In the genomic region with DNA sequence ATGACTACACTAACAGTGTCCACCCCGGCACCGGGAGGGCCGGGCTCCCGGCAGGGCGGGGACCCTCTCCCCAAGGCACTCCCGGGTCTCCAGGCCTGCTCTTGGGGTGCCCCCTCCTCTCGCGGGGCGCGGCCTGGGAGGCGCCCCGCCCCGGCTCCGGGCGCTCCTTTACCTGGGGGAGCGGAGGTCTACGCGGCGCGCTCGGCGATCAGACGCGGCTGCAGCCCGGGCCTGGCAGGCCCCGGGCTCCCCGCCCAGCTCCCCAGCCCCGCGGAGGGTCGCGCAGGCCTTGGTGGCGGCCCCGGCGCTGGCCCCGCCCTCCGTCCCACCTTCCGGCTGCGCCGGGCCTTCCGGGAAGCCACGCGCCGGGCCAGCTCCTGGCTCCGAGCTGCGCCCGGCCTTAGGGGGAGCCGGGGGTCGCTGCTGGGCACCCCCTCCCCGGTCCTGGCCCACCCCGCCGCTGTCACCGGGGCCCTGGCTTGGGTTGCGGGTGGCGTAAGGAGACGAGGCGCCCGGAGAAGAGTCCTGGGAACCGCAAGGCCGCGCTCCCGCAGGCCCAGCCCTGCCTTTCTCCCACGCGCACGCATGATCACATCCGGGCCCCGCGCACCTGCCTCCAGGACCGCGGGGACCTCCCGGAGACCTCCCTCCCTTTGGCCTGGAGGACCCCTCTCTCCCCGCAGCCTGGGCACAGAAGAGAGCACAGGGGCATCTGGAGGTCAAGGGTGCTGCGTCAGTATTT, we compare ENCODE assay signal across 1 cellular context.
TF ChIP-seq lines count a peak whose summit lies in the region.

A gene (minus strand): TSS at position 309 of the 742 bp plus-strand sequence. CDS start 6,848 bp downstream, outside the sequence.

TF ChIP-seq in HepG2, 621 proteins besides CTCF, POLR2A, EP300 and RAD21 (continued from another document and continues in another):
- no peak for TF ChIP-seq AGO1 (IDR thresholded peaks at IDR 0.05; ENCODE audit: low read depth, low read length, poor library complexity, severe bottlenecking)
- TF ChIP-seq, protein P1, sequence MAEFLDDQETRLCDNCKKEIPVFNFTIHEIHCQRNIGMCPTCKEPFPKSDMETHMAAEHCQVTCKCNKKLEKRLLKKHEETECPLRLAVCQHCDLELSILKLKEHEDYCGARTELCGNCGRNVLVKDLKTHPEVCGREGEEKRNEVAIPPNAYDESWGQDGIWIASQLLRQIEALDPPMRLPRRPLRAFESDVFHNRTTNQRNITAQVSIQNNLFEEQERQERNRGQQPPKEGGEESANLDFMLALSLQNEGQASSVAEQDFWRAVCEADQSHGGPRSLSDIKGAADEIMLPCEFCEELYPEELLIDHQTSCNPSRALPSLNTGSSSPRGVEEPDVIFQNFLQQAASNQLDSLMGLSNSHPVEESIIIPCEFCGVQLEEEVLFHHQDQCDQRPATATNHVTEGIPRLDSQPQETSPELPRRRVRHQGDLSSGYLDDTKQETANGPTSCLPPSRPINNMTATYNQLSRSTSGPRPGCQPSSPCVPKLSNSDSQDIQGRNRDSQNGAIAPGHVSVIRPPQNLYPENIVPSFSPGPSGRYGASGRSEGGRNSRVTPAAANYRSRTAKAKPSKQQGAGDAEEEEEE (CRISPR knock-in tag; IDR thresholded peaks at IDR 0.05; ENCODE audit: borderline replicate concordance): no peak
- TF ChIP-seq SRSF1 (optimal IDR thresholded peaks at IDR 0.05; ENCODE audit: low read depth, low read length): no peak
- TF ChIP-seq, protein P2, sequence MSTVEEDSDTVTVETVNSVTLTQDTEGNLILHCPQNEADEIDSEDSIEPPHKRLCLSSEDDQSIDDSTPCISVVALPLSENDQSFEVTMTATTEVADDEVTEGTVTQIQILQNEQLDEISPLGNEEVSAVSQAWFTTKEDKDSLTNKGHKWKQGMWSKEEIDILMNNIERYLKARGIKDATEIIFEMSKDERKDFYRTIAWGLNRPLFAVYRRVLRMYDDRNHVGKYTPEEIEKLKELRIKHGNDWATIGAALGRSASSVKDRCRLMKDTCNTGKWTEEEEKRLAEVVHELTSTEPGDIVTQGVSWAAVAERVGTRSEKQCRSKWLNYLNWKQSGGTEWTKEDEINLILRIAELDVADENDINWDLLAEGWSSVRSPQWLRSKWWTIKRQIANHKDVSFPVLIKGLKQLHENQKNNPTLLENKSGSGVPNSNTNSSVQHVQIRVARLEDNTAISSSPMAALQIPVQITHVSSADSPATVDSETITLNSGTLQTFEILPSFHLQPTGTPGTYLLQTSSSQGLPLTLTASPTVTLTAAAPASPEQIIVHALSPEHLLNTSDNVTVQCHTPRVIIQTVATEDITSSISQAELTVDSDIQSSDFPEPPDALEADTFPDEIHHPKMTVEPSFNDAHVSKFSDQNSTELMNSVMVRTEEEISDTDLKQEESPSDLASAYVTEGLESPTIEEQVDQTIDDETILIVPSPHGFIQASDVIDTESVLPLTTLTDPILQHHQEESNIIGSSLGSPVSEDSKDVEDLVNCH (CRISPR knock-in tag; IDR thresholded peaks at IDR 0.05): no peak
- no peak for TF ChIP-seq TCF7L2 (IDR thresholded peaks at IDR 0.05; ENCODE audit: low read depth, low read length)
- TF ChIP-seq ZNF547 (CRISPR knock-in tag; IDR thresholded peaks at IDR 0.05): peak; percentile 83; the same call in 1 of the 2 replicates
- TF ChIP-seq PHF20 (CRISPR knock-in tag; IDR thresholded peaks at IDR 0.05): peak; percentile 65
- no peak for TF ChIP-seq KLF6 (CRISPR knock-in tag; IDR thresholded peaks at IDR 0.05)
- TF ChIP-seq EEA1 (CRISPR knock-in tag; IDR thresholded peaks at IDR 0.05; ENCODE audit: borderline replicate concordance): no peak
- peak; percentile 87 for TF ChIP-seq GABPB1 (CRISPR knock-in tag; IDR thresholded peaks at IDR 0.05)
- TF ChIP-seq ZNF746 (CRISPR knock-in tag; IDR thresholded peaks at IDR 0.05): 0 out of 2 replicates have a peak, but pooled peaks have one; percentile 62
- TF ChIP-seq ISX (CRISPR knock-in tag; conservative IDR thresholded peaks at IDR 0.05): no peak
- TF ChIP-seq ZNF205 (CRISPR knock-in tag; IDR thresholded peaks at IDR 0.05): no peak
- TF ChIP-seq THAP11 (CRISPR knock-in tag; IDR thresholded peaks at IDR 0.05): peak; percentile 57; the same call in 1 of the 2 replicates
- TF ChIP-seq, protein P3, sequence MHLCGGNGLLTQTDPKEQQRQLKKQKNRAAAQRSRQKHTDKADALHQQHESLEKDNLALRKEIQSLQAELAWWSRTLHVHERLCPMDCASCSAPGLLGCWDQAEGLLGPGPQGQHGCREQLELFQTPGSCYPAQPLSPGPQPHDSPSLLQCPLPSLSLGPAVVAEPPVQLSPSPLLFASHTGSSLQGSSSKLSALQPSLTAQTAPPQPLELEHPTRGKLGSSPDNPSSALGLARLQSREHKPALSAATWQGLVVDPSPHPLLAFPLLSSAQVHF (CRISPR knock-in tag; IDR thresholded peaks at IDR 0.05): 0 out of 2 replicates have a peak, but pooled peaks have one; percentile 17
- TF ChIP-seq, protein P4, sequence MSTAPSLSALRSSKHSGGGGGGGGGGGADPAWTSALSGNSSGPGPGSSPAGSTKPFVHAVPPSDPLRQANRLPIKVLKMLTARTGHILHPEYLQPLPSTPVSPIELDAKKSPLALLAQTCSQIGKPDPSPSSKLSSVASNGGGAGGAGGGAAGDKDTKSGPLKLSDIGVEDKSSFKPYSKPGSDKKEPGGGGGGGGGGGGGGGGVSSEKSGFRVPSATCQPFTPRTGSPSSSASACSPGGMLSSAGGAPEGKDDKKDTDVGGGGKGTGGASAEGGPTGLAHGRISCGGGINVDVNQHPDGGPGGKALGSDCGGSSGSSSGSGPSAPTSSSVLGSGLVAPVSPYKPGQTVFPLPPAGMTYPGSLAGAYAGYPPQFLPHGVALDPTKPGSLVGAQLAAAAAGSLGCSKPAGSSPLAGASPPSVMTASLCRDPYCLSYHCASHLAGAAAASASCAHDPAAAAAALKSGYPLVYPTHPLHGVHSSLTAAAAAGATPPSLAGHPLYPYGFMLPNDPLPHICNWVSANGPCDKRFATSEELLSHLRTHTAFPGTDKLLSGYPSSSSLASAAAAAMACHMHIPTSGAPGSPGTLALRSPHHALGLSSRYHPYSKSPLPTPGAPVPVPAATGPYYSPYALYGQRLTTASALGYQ (CRISPR knock-in tag; IDR thresholded peaks at IDR 0.05): no peak
- no peak for TF ChIP-seq SIN3B (IDR thresholded peaks at IDR 0.05; ENCODE audit: low read length)
- TF ChIP-seq ZMYM4 (CRISPR knock-in tag; IDR thresholded peaks at IDR 0.05): no peak; the same call in 1 of the 2 replicates
- no peak for TF ChIP-seq ZNF138 (CRISPR knock-in tag; IDR thresholded peaks at IDR 0.05; ENCODE audit: low read depth)
- no peak for TF ChIP-seq ZNF10 (CRISPR knock-in tag; IDR thresholded peaks at IDR 0.05; ENCODE audit: borderline replicate concordance, low read depth)
- no peak for TF ChIP-seq CC2D1A (CRISPR knock-in tag; IDR thresholded peaks at IDR 0.05)
- no peak for TF ChIP-seq ARNT2 (CRISPR knock-in tag; IDR thresholded peaks at IDR 0.05; ENCODE audit: low read depth)
- no peak for TF ChIP-seq ZNF605 (CRISPR knock-in tag; IDR thresholded peaks at IDR 0.05)
- no peak for TF ChIP-seq ZEB1 (IDR thresholded peaks at IDR 0.05; ENCODE audit: insufficient replicate concordance, low read depth)
- TF ChIP-seq TCF12 (IDR thresholded peaks at IDR 0.05): no peak
- no peak for TF ChIP-seq TCF12 (CRISPR knock-in tag; IDR thresholded peaks at IDR 0.05)
- TF ChIP-seq ZNF569 (CRISPR knock-in tag; IDR thresholded peaks at IDR 0.05; ENCODE audit: borderline replicate concordance): no peak
- TF ChIP-seq LCORL (IDR thresholded peaks at IDR 0.05): 0 out of 2 replicates have a peak, but pooled peaks have one; percentile 20
- 0 out of 2 replicates have a peak, but pooled peaks have one; percentile 19 for TF ChIP-seq LCORL (CRISPR knock-in tag; IDR thresholded peaks at IDR 0.05)
- no peak for TF ChIP-seq ZNF567 (CRISPR knock-in tag; IDR thresholded peaks at IDR 0.05; ENCODE audit: borderline replicate concordance)
- TF ChIP-seq ZNF451 (CRISPR knock-in tag; IDR thresholded peaks at IDR 0.05): peak; percentile 32; the same call in 1 of the 2 replicates
- TF ChIP-seq BRCA1 (CRISPR knock-in tag; IDR thresholded peaks at IDR 0.05): no peak
- TF ChIP-seq MEIS2 (CRISPR knock-in tag; IDR thresholded peaks at IDR 0.05): no peak; the same call in 1 of the 2 replicates
- no peak for TF ChIP-seq ZMYM3 (CRISPR knock-in tag; IDR thresholded peaks at IDR 0.05)
- no peak for TF ChIP-seq ZNF124 (CRISPR knock-in tag; IDR thresholded peaks at IDR 0.05)
- TF ChIP-seq SOX13 (IDR thresholded peaks at IDR 0.05): no peak
- TF ChIP-seq SOX13 (CRISPR knock-in tag; conservative IDR thresholded peaks at IDR 0.05 in 1 of 2, IDR thresholded peaks at IDR 0.05 in 1 of 2): no peak
- TF ChIP-seq ZNF776 (CRISPR knock-in tag; IDR thresholded peaks at IDR 0.05): no peak; the same call in 1 of the 2 replicates
- TF ChIP-seq, protein P5, sequence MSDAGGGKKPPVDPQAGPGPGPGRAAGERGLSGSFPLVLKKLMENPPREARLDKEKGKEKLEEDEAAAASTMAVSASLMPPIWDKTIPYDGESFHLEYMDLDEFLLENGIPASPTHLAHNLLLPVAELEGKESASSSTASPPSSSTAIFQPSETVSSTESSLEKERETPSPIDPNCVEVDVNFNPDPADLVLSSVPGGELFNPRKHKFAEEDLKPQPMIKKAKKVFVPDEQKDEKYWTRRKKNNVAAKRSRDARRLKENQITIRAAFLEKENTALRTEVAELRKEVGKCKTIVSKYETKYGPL (CRISPR knock-in tag; IDR thresholded peaks at IDR 0.05): no peak
- TF ChIP-seq NR2F2 (IDR thresholded peaks at IDR 0.05; ENCODE audit: borderline replicate concordance, low read depth): no peak
- no peak for TF ChIP-seq RAD51 (IDR thresholded peaks at IDR 0.05; ENCODE audit: borderline replicate concordance)
- peak; percentile 49; the same call in 1 of the 2 replicates for TF ChIP-seq ZNF709 (CRISPR knock-in tag; IDR thresholded peaks at IDR 0.05)
- TF ChIP-seq YEATS2 (CRISPR knock-in tag; IDR thresholded peaks at IDR 0.05; ENCODE audit: borderline replicate concordance): no peak
- no peak for TF ChIP-seq MEIS1 (CRISPR knock-in tag; IDR thresholded peaks at IDR 0.05; ENCODE audit: borderline replicate concordance)
- TF ChIP-seq, protein P6, sequence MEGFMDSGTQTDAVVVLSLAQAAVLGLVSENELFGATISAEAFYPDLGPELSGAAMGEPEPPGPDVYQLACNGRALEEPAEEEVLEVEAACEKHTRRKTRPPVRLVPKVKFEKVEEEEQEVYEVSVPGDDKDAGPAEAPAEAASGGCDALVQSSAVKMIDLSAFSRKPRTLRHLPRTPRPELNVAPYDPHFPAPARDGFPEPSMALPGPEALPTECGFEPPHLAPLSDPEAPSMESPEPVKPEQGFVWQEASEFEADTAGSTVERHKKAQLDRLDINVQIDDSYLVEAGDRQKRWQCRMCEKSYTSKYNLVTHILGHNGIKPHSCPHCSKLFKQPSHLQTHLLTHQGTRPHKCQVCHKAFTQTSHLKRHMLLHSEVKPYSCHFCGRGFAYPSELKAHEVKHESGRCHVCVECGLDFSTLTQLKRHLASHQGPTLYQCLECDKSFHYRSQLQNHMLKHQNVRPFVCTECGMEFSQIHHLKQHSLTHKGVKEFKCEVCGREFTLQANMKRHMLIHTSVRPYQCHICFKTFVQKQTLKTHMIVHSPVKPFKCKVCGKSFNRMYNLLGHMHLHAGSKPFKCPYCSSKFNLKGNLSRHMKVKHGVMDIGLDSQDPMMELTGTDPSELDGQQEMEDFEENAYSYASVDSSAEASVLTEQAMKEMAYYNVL (CRISPR knock-in tag; IDR thresholded peaks at IDR 0.05; ENCODE audit: borderline replicate concordance): no peak
- TF ChIP-seq ZC3H13 (CRISPR knock-in tag; IDR thresholded peaks at IDR 0.05): no peak
- TF ChIP-seq POGZ (CRISPR knock-in tag; IDR thresholded peaks at IDR 0.05): no peak
- 0 out of 2 replicates have a peak, but pooled peaks have one; percentile 47 for TF ChIP-seq ZNF761 (CRISPR knock-in tag; conservative IDR thresholded peaks at IDR 0.05)
- TF ChIP-seq ZNF572 (CRISPR knock-in tag; IDR thresholded peaks at IDR 0.05): 0 out of 2 replicates have a peak, but pooled peaks have one; percentile 20
- no peak for TF ChIP-seq SMYD3 (CRISPR knock-in tag; IDR thresholded peaks at IDR 0.05)
- TF ChIP-seq KAT7 (CRISPR knock-in tag; IDR thresholded peaks at IDR 0.05; ENCODE audit: borderline replicate concordance): no peak; the same call in 1 of the 2 replicates
- no peak for TF ChIP-seq NR2F1 (CRISPR knock-in tag; IDR thresholded peaks at IDR 0.05)
- no peak for TF ChIP-seq ZFP62 (CRISPR knock-in tag; IDR thresholded peaks at IDR 0.05)
- no peak for TF ChIP-seq ZNF660 (CRISPR knock-in tag; IDR thresholded peaks at IDR 0.05; ENCODE audit: borderline replicate concordance, low read depth)
- TF ChIP-seq, protein P7, sequence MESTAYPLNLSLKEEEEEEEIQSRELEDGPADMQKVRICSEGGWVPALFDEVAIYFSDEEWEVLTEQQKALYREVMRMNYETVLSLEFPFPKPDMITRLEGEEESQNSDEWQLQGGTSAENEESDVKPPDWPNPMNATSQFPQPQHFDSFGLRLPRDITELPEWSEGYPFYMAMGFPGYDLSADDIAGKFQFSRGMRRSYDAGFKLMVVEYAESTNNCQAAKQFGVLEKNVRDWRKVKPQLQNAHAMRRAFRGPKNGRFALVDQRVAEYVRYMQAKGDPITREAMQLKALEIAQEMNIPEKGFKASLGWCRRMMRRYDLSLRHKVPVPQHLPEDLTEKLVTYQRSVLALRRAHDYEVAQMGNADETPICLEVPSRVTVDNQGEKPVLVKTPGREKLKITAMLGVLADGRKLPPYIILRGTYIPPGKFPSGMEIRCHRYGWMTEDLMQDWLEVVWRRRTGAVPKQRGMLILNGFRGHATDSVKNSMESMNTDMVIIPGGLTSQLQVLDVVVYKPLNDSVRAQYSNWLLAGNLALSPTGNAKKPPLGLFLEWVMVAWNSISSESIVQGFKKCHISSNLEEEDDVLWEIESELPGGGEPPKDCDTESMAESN (CRISPR knock-in tag; conservative IDR thresholded peaks at IDR 0.05): no peak
- no peak for TF ChIP-seq JUN (CRISPR knock-in tag; IDR thresholded peaks at IDR 0.05)
- TF ChIP-seq SMAD3 (CRISPR knock-in tag; IDR thresholded peaks at IDR 0.05): no peak
- no peak for TF ChIP-seq CHCHD3 (CRISPR knock-in tag; IDR thresholded peaks at IDR 0.05)
- TF ChIP-seq ARHGAP35 (CRISPR knock-in tag; IDR thresholded peaks at IDR 0.05; ENCODE audit: borderline replicate concordance): no peak
- TF ChIP-seq YY1 (IDR thresholded peaks at IDR 0.05; ENCODE audit: insufficient read depth, insufficient replicate concordance, low read depth, low read length): peak; percentile 58
- no peak for TF ChIP-seq ZNF615 (CRISPR knock-in tag; IDR thresholded peaks at IDR 0.05; ENCODE audit: borderline replicate concordance)
- TF ChIP-seq ZNF264 (CRISPR knock-in tag; IDR thresholded peaks at IDR 0.05): no peak
- no peak for TF ChIP-seq DPF2 (CRISPR knock-in tag; IDR thresholded peaks at IDR 0.05; ENCODE audit: borderline replicate concordance, low read depth)
- peak; percentile 23 for TF ChIP-seq RXRA (CRISPR knock-in tag; IDR thresholded peaks at IDR 0.05)
- TF ChIP-seq, protein P8, sequence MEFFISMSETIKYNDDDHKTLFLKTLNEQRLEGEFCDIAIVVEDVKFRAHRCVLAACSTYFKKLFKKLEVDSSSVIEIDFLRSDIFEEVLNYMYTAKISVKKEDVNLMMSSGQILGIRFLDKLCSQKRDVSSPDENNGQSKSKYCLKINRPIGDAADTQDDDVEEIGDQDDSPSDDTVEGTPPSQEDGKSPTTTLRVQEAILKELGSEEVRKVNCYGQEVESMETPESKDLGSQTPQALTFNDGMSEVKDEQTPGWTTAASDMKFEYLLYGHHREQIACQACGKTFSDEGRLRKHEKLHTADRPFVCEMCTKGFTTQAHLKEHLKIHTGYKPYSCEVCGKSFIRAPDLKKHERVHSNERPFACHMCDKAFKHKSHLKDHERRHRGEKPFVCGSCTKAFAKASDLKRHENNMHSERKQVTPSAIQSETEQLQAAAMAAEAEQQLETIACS (CRISPR knock-in tag; IDR thresholded peaks at IDR 0.05): 0 out of 2 replicates have a peak, but pooled peaks have one; percentile 32
